In genomic region chr22:19599004-19599403, GRCh38 we compare ENCODE assay signal across 25 cellular contexts.
DNase-seq lines count a peak whose midpoint lies in the region; ATAC-seq and TF ChIP-seq lines count a peak whose summit lies in the region.
"Had no signal": no experiment of that assay in that cellular context is flagged by ENCODE, and none has a peak within 500 bp of the region (broad histone marks: within the 10 kb centered on the region; RNA-seq: fewer than 3 reads in every experiment).

No MANE protein-coding gene starts in this region.

- POLR2A ChIA-PET in activated CD4-positive, alpha-beta T cell treated with anti-CD3 and anti-CD28 coated beads, Interleukin-2, amount 10 ng/mL, durations not matched to agents 7 days and 5 days (lab: Charles Lee): no interaction called here
- POLR2A ChIA-PET in naive thymus-derived CD8-positive, alpha-beta T cell (lab: Charles Lee): interaction anchor here (0.9 to 3.2 kb wide), 4 partner anchors 10 to 455 kb away, joined by 3 to 28 read pairs (median 4); partner anchors contain the start of genes C22orf39 and ESS2

- H2AFZ ChIP-seq in GM23338: 0 out of 2 replicates have a peak overlapping the region, but pooled peaks have one; percentile 18
- H2AFZ ChIP-seq: neural progenitor cell had no signal

- no peaks in the 10 kb centered on the region for H4K20me1 ChIP-seq in GM23338 (replicated peaks; ENCODE audit: insufficient read depth)

- peaks cover 8% of the 10 kb centered on the region for H3K4me1 ChIP-seq in GM23338 (ENCODE audit: insufficient read depth)
- H3K4me1 ChIP-seq: foreskin keratinocyte, neural progenitor cell had no signal

- intact Hi-C loops in activated CD4-positive, alpha-beta T cell treated with anti-CD3 and anti-CD28 coated beads, Interleukin-2, amount 10 ng/mL, durations not matched to agents 24 days and 14 days (cut with micrococcal nuclease): no loop called here

- peak overlapping the region; percentile 99 for H3K27ac Mint-ChIP-seq in activated CD4-positive, alpha-beta T cell treated with anti-CD3 and anti-CD28 coated beads, Interleukin-2, amount 10 ng/mL, durations not matched to agents 7 days and 5 days
- H3K27ac Mint-ChIP-seq in activated CD4-positive, alpha-beta T cell treated with anti-CD3 and anti-CD28 coated beads, Interleukin-2, amount 10 ng/mL, durations not matched to agents 24 days and 14 days: no peak overlapping the region
- no peak overlapping the region for H3K27ac Mint-ChIP-seq in GM23338
- H3K27ac Mint-ChIP-seq in activated T-helper 17 cell treated with anti-CD3 and anti-CD28 coated beads, Interleukin-2, amount 50 U/mL, for 72 hours: peak overlapping the region; percentile 65
- peak overlapping the region; percentile 91 to 97 (median 94) for H3K27ac Mint-ChIP-seq in naive thymus-derived CD8-positive, alpha-beta T cell
- H3K27ac Mint-ChIP-seq: activated CD8-positive, alpha-beta memory T cell treated with anti-CD3 and anti-CD28 coated beads, Interleukin-2, amount 10 ng/mL, durations not matched to agents 7 days and 5 days; effector memory CD8-positive, alpha-beta T cell; neural progenitor cell had no signal

- H3K27me3 Mint-ChIP-seq in activated CD4-positive, alpha-beta T cell treated with anti-CD3 and anti-CD28 coated beads, Interleukin-2, amount 10 ng/mL, durations not matched to agents 7 days and 5 days: no peaks in the 10 kb centered on the region
- H3K27me3 Mint-ChIP-seq in activated CD4-positive, alpha-beta T cell treated with anti-CD3 and anti-CD28 coated beads, Interleukin-2, amount 10 ng/mL, durations not matched to agents 24 days and 14 days: no peaks in the 10 kb centered on the region
- peaks cover 5% of the 10 kb centered on the region for H3K27me3 Mint-ChIP-seq in GM23338 (ENCODE audit: insufficient read depth, low read depth, poor library complexity)
- H3K27me3 Mint-ChIP-seq in activated T-helper 17 cell treated with anti-CD3 and anti-CD28 coated beads, Interleukin-2, amount 50 U/mL, for 72 hours: no peaks in the 10 kb centered on the region
- peaks cover 0 to 3% (median 0%) of the 10 kb centered on the region in 5 donors for H3K27me3 Mint-ChIP-seq in naive thymus-derived CD8-positive, alpha-beta T cell

- no peak overlapping the region for H3K4me3 ChIP-seq in GM23338
- H3K4me3 ChIP-seq: coronary artery, heart right ventricle, neural progenitor cell, right atrium auricular region, spleen had no signal

- H3K27me3 ChIP-seq in GM23338 (ENCODE audit: insufficient read depth): no peaks in the 10 kb centered on the region
- H3K27me3 ChIP-seq: neural progenitor cell, right atrium auricular region, spleen had no signal

- no peaks in the 10 kb centered on the region for H3K36me3 ChIP-seq in GM23338 (ENCODE audit: insufficient read depth)
- H3K36me3 ChIP-seq: heart right ventricle, neural progenitor cell, right atrium auricular region, spleen had no signal

- peaks cover 5% of the 10 kb centered on the region; the same call in 1 of the 2 replicates for H3K9me2 ChIP-seq in GM23338 (ENCODE audit: insufficient read depth)

- no peaks in the 10 kb centered on the region for H3K79me2 ChIP-seq in GM23338 (replicated peaks; ENCODE audit: insufficient read depth)

- no peak for TF ChIP-seq CTCF in GM23338 (conservative IDR thresholded peaks at IDR 0.05; ENCODE audit: low read depth in 2 of 2)

- peaks cover 9% of the 10 kb centered on the region for H3K9me3 Mint-ChIP-seq in activated CD4-positive, alpha-beta T cell treated with anti-CD3 and anti-CD28 coated beads, Interleukin-2, amount 10 ng/mL, durations not matched to agents 7 days and 5 days
- no peaks in the 10 kb centered on the region for H3K9me3 Mint-ChIP-seq in activated CD4-positive, alpha-beta T cell treated with anti-CD3 and anti-CD28 coated beads, Interleukin-2, amount 10 ng/mL, durations not matched to agents 24 days and 14 days
- H3K9me3 Mint-ChIP-seq in GM23338: no peaks in the 10 kb centered on the region
- H3K9me3 Mint-ChIP-seq in activated T-helper 17 cell treated with anti-CD3 and anti-CD28 coated beads, Interleukin-2, amount 50 U/mL, for 72 hours: no peaks in the 10 kb centered on the region
- no peaks in the 10 kb centered on the region for H3K9me3 Mint-ChIP-seq in naive thymus-derived CD8-positive, alpha-beta T cell
- H3K9me3 Mint-ChIP-seq: effector memory CD8-positive, alpha-beta T cell; neural progenitor cell had no signal

- H3K36me3 Mint-ChIP-seq in activated CD4-positive, alpha-beta T cell treated with anti-CD3 and anti-CD28 coated beads, Interleukin-2, amount 10 ng/mL, durations not matched to agents 7 days and 5 days (ENCODE audit: low read depth): peaks cover 6% of the 10 kb centered on the region
- no peaks in the 10 kb centered on the region for H3K36me3 Mint-ChIP-seq in activated CD4-positive, alpha-beta T cell treated with anti-CD3 and anti-CD28 coated beads, Interleukin-2, amount 10 ng/mL, durations not matched to agents 24 days and 14 days (ENCODE audit: low read depth)
- no peaks in the 10 kb centered on the region for H3K36me3 Mint-ChIP-seq in GM23338 (ENCODE audit: low read depth)
- no peaks in the 10 kb centered on the region for H3K36me3 Mint-ChIP-seq in activated T-helper 17 cell treated with anti-CD3 and anti-CD28 coated beads, Interleukin-2, amount 50 U/mL, for 72 hours (ENCODE audit: low read depth)
- no peaks in the 10 kb centered on the region for H3K36me3 Mint-ChIP-seq in naive thymus-derived CD8-positive, alpha-beta T cell
- H3K36me3 Mint-ChIP-seq: activated CD8-positive, alpha-beta memory T cell treated with anti-CD3 and anti-CD28 coated beads, Interleukin-2, amount 10 ng/mL, durations not matched to agents 7 days and 5 days; neural progenitor cell had no signal

- no peak overlapping the region for H3K4me2 ChIP-seq in GM23338
- H3K4me2 ChIP-seq: neural progenitor cell had no signal

- DNase-seq in activated CD4-positive, alpha-beta T cell treated with anti-CD3 and anti-CD28 coated beads, Interleukin-2, amount 10 ng/mL, durations not matched to agents 7 days and 5 days: no peak
- no peak for DNase-seq in activated CD4-positive, alpha-beta T cell treated with anti-CD3 and anti-CD28 coated beads, Interleukin-2, amount 10 ng/mL, durations not matched to agents 24 days and 14 days
- DNase-seq in GM23338 (ENCODE audit: low spot score) (no peak), NCI-H2081 (lab: John Stamatoyannopoulos, UW) (no peak), DMS79 (lab: John Stamatoyannopoulos, UW) (no peak)
- DNase-seq in naive thymus-derived CD8-positive, alpha-beta T cell: no peak
- DNase-seq: 8988T; activated CD8-positive, alpha-beta memory T cell treated with anti-CD3 and anti-CD28 coated beads, Interleukin-2, amount 10 ng/mL, durations not matched to agents 7 days and 5 days; activated naive CD4-positive, alpha-beta T cell treated with Interleukin-2 at 50 U/mL for 16 hours; DMS 273 treated with DMSO at 0.1 percent for 48 hours; effector memory CD8-positive, alpha-beta T cell; GOT3; heart right ventricle; NCI-H1092; NCI-H1930; NCI-H2227 treated with DMSO at 0.1 percent for 48 hours; RPMI8226 had no signal

- no peak overlapping the region for H3K27ac ChIP-seq in GM23338 (ENCODE audit: low read depth)
- H3K27ac ChIP-seq: coronary artery, foreskin keratinocyte, neural progenitor cell, right atrium auricular region had no signal

- ATAC-seq in GM23338 (no peak), HG02884 (IDR thresholded peaks at IDR 0.05; ENCODE audit: unreplicated experiment) (no peak)
- no peak for ATAC-seq in activated T-helper 17 cell treated with anti-CD3 and anti-CD28 coated beads, Interleukin-2, amount 50 U/mL, for 72 hours (replicated peaks)
- ATAC-seq in naive thymus-derived CD8-positive, alpha-beta T cell: no peak
- ATAC-seq: activated CD8-positive, alpha-beta memory T cell treated with anti-CD3 and anti-CD28 coated beads, Interleukin-2, amount 10 ng/mL, durations not matched to agents 7 days and 5 days; effector memory CD8-positive, alpha-beta T cell had no signal

- H3F3A ChIP-seq in GM23338 (replicated peaks; ENCODE audit: low read depth): no peaks in the 10 kb centered on the region

- peaks cover 55% of the 10 kb centered on the region for H3K4me1 Mint-ChIP-seq in activated CD4-positive, alpha-beta T cell treated with anti-CD3 and anti-CD28 coated beads, Interleukin-2, amount 10 ng/mL, durations not matched to agents 7 days and 5 days
- H3K4me1 Mint-ChIP-seq in activated CD4-positive, alpha-beta T cell treated with anti-CD3 and anti-CD28 coated beads, Interleukin-2, amount 10 ng/mL, durations not matched to agents 24 days and 14 days: peaks cover 30% of the 10 kb centered on the region
- H3K4me1 Mint-ChIP-seq in GM23338: peaks cover 9% of the 10 kb centered on the region
- peaks cover 27% of the 10 kb centered on the region for H3K4me1 Mint-ChIP-seq in activated T-helper 17 cell treated with anti-CD3 and anti-CD28 coated beads, Interleukin-2, amount 50 U/mL, for 72 hours
- peaks cover 20 to 70% (median 60%) of the 10 kb centered on the region in 4 donors for H3K4me1 Mint-ChIP-seq in naive thymus-derived CD8-positive, alpha-beta T cell

- CTCF ChIA-PET in activated CD4-positive, alpha-beta T cell treated with anti-CD3 and anti-CD28 coated beads, Interleukin-2, amount 10 ng/mL, durations not matched to agents 7 days and 5 days (lab: Charles Lee): no interaction called here

- H3K4me3 Mint-ChIP-seq in activated CD4-positive, alpha-beta T cell treated with anti-CD3 and anti-CD28 coated beads, Interleukin-2, amount 10 ng/mL, durations not matched to agents 7 days and 5 days: peak overlapping the region; percentile 41
- no peak overlapping the region for H3K4me3 Mint-ChIP-seq in activated CD4-positive, alpha-beta T cell treated with anti-CD3 and anti-CD28 coated beads, Interleukin-2, amount 10 ng/mL, durations not matched to agents 24 days and 14 days
- no peak overlapping the region for H3K4me3 Mint-ChIP-seq in GM23338
- H3K4me3 Mint-ChIP-seq in activated T-helper 17 cell treated with anti-CD3 and anti-CD28 coated beads, Interleukin-2, amount 50 U/mL, for 72 hours: peak overlapping the region; percentile 69
- H3K4me3 Mint-ChIP-seq in naive thymus-derived CD8-positive, alpha-beta T cell: peak overlapping the region in 7 of 10 donors; percentile 19 to 85 (median 78)
- H3K4me3 Mint-ChIP-seq: activated CD4-positive, alpha-beta T cell treated with anti-CD3 and anti-CD28 coated beads for 36 hours; activated CD8-positive, alpha-beta memory T cell treated with anti-CD3 and anti-CD28 coated beads, Interleukin-2, amount 10 ng/mL, durations not matched to agents 7 days and 5 days; effector memory CD8-positive, alpha-beta T cell; neural progenitor cell had no signal

TF ChIP-seq in GM23338, 12 proteins besides CTCF, POLR2A, EP300 and RAD21:
- TF ChIP-seq EZH2phosphoT487 (IDR thresholded peaks at IDR 0.05; ENCODE audit: unreplicated experiment): no peak

Comparison
In these comparisons a context has a peak if more than half of its experiments do, and no peak if none do; other contexts are left out.
1. H3K27ac Mint-ChIP-seq: peak in activated CD4-positive, alpha-beta T cell treated with anti-CD3 and anti-CD28 coated beads, Interleukin-2, amount 10 ng/mL, durations not matched to agents 7 days and 5 days (single experiment), activated T-helper 17 cell treated with anti-CD3 and anti-CD28 coated beads, Interleukin-2, amount 50 U/mL, for 72 hours (single experiment) and naive thymus-derived CD8-positive, alpha-beta T cell (10 of 10); none in activated CD4-positive, alpha-beta T cell treated with anti-CD3 and anti-CD28 coated beads, Interleukin-2, amount 10 ng/mL, durations not matched to agents 24 days and 14 days (single experiment) and GM23338 (single experiment).
2. H3K4me3 Mint-ChIP-seq: peak in activated CD4-positive, alpha-beta T cell treated with anti-CD3 and anti-CD28 coated beads, Interleukin-2, amount 10 ng/mL, durations not matched to agents 7 days and 5 days (single experiment), activated T-helper 17 cell treated with anti-CD3 and anti-CD28 coated beads, Interleukin-2, amount 50 U/mL, for 72 hours (single experiment) and naive thymus-derived CD8-positive, alpha-beta T cell (7 of 10); none in activated CD4-positive, alpha-beta T cell treated with anti-CD3 and anti-CD28 coated beads, Interleukin-2, amount 10 ng/mL, durations not matched to agents 24 days and 14 days (single experiment) and GM23338 (single experiment).